In genomic region chr7:33916357-33917081, GRCh38 we compare ENCODE assay signal across 24 cellular contexts. TPM values are rescaled to one million over a fixed set of nuclear protein-coding genes. Genes with fewer than 3 reads are reported as not detected.
DNase-seq lines count a peak whose midpoint lies in the region; ATAC-seq and TF ChIP-seq lines count a peak whose summit lies in the region.
"Had no signal": no experiment of that assay in that cellular context is flagged by ENCODE, and none has a peak within 500 bp of the region (broad histone marks: within the 10 kb centered on the region; RNA-seq: fewer than 3 reads in every experiment).

No MANE protein-coding gene starts in this region.

- H3K4me1 ChIP-seq in psoas muscle (peaks cover 16% of the 10 kb centered on the region), HAP-1 (no peaks in the 10 kb centered on the region)
- H3K4me1 ChIP-seq: parathyroid adenoma, right lobe of liver, thyroid gland had no signal

- H3K9me3 Mint-ChIP-seq in activated naive CD4-positive, alpha-beta T cell treated with anti-CD3 and anti-CD28 coated beads, Interleukin-2, amount 50 U/mL, for 72 hours: no peaks in the 10 kb centered on the region
- H3K9me3 Mint-ChIP-seq: activated T-helper 2 cell treated with anti-CD3 and anti-CD28 coated beads, Interferon-gamma antibody, Interleukin-2, Interleukin-4, amounts not matched to agents 10 μg/mL and 5 μg/mL and 100 μg/mL, durations not matched to agents 14 hours and 24 hours and 36 hours; GM23338; nephron progenitor cell had no signal

- in situ Hi-C loops in G401 (cut with HindIII; ENCODE audit: low sequenced_read_pairs): no loop called here
- in situ Hi-C loops in HAP-1 (cut with MboI; ENCODE audit: low sequenced_read_pairs): no loop called here

- H3K27ac ChIP-seq in psoas muscle: no peak overlapping the region
- H3K27ac ChIP-seq: epithelial cell of prostate, parathyroid adenoma, right lobe of liver, thyroid gland had no signal

- no peak overlapping the region for H3K27ac Mint-ChIP-seq in activated naive CD4-positive, alpha-beta T cell treated with anti-CD3 and anti-CD28 coated beads, Interleukin-2, amount 50 U/mL, for 72 hours
- H3K27ac Mint-ChIP-seq: activated T-helper 2 cell treated with anti-CD3 and anti-CD28 coated beads, Interferon-gamma antibody, Interleukin-2, Interleukin-4, amounts not matched to agents 10 μg/mL and 5 μg/mL and 100 μg/mL, durations not matched to agents 14 hours and 24 hours and 36 hours; GM23338; nephron progenitor cell had no signal

- H3K4me3 ChIP-seq in LNCaP clone FGC (ENCODE audit: low read depth, low read length) (no peak overlapping the region), psoas muscle (no peak overlapping the region), HAP-1 (no peak overlapping the region)
- H3K4me3 ChIP-seq: GM23338, mucosa of descending colon, right lobe of liver, thyroid gland had no signal

- intact Hi-C loops in psoas muscle (cut with DNase I): no loop called here

- no peaks in the 10 kb centered on the region for H3K36me3 ChIP-seq in psoas muscle (ENCODE audit: insufficient read depth in 1 of 2, low read depth in 1 of 2)
- H3K36me3 ChIP-seq in HAP-1 (replicated peaks): no peaks in the 10 kb centered on the region
- H3K36me3 ChIP-seq: right lobe of liver, thyroid gland had no signal

- peak; percentile 52 for ATAC-seq in esophagus mucosa
- peak in 3 of 4 donors; percentile 16 to 59 (median 40) for ATAC-seq in psoas muscle
- no peak for ATAC-seq in HG03442 (IDR thresholded peaks at IDR 0.05; ENCODE audit: unreplicated experiment)
- no peak for ATAC-seq in activated naive CD4-positive, alpha-beta T cell treated with anti-CD3 and anti-CD28 coated beads, Interleukin-2, amount 50 U/mL, for 72 hours
- ATAC-seq: GM23338, mucosa of descending colon had no signal

- H3K36me3 Mint-ChIP-seq in activated naive CD4-positive, alpha-beta T cell treated with anti-CD3 and anti-CD28 coated beads, Interleukin-2, amount 50 U/mL, for 72 hours: no peaks in the 10 kb centered on the region

- DNase-seq in G401 (ENCODE audit: low spot score) (peak; percentile 61), LNCaP clone FGC (ENCODE audit: low read depth) (peak; percentile 14), psoas muscle (no peak), HAP-1 (ENCODE audit: low spot score in 2 of 2) (no peak)
- DNase-seq in activated naive CD4-positive, alpha-beta T cell treated with anti-CD3 and anti-CD28 coated beads, Interleukin-2, amount 50 U/mL, for 72 hours (ENCODE audit: low spot score in 2 of 2): no peak
- DNase-seq: activated CD4-positive, alpha-beta T cell treated with anti-CD3 and anti-CD28 coated beads, Interleukin-2, amount 50 U/mL, for 4 hours; activated CD4-positive, CD25-positive, alpha-beta regulatory T cell; activated CD8-positive, alpha-beta memory T cell treated with anti-CD3 and anti-CD28 coated beads, Interleukin-2, amount 50 U/mL, for 4 hours; effector CD4-positive, alpha-beta T cell; foreskin melanocyte; mucosa of descending colon; NCI-H1092 treated with DMSO at 0.1 percent for 48 hours; NCI-H1930; NCI-H748 treated with DMSO at 0.1 percent for 48 hours; nephron progenitor cell; right lobe of liver; stimulated activated naive CD4-positive, alpha-beta T cell treated with Interleukin-2 at 50 U/mL for 16 hours; thyroid gland had no signal

- H3K9me3 ChIP-seq in psoas muscle (no peaks in the 10 kb centered on the region), HAP-1 (no peaks in the 10 kb centered on the region)
- H3K9me3 ChIP-seq: mucosa of descending colon, right lobe of liver, thyroid gland had no signal

- 84 to 92% (median 89%) methylated on average over 5 of the region's 5 CpGs for WGBS in psoas muscle, 3 donors

- no peaks in the 10 kb centered on the region for H3K27me3 ChIP-seq in psoas muscle (ENCODE audit: insufficient read depth in 3 of 3, low read length in 2 of 3)
- H3K27me3 ChIP-seq in HAP-1 (ENCODE audit: low read depth): no peaks in the 10 kb centered on the region
- H3K27me3 ChIP-seq: right lobe of liver, thyroid gland had no signal

- no peak for TF ChIP-seq CTCF in LNCaP clone FGC (IDR thresholded peaks at IDR 0.05; ENCODE audit: control insufficient read depth, extremely low read depth, insufficient read depth)
- TF ChIP-seq CTCF in psoas muscle (IDR thresholded peaks at IDR 0.05): no peak

RNA-seq across cellular contexts. Expression of gene BMPER, which starts 11.2 kb away (rescaled TPM):
- not detected in 2 replicates for total RNA-seq in G401 (2014; rRNA removed; shearing (Covaris generic))
- total RNA-seq in esophagus mucosa: not detected
- 1 to 10 TPM; 1.9 to 7.6 (median 2.6) TPM for total RNA-seq in psoas muscle
- polyA plus RNA-seq in psoas muscle: 1 to 10 TPM; 1.0 to 3.8 (median 1.6) TPM
- total RNA-seq in activated naive CD4-positive, alpha-beta T cell treated with anti-CD3 and anti-CD28 coated beads, Interleukin-2, amount 50 U/mL, for 72 hours: not detected
- total RNA-seq: activated T-helper 2 cell treated with anti-CD3 and anti-CD28 coated beads, Interferon-gamma antibody, Interleukin-2, Interleukin-4, amounts not matched to agents 10 μg/mL and 5 μg/mL and 100 μg/mL, durations not matched to agents 14 hours and 24 hours and 36 hours had no signal

Comparison
In these comparisons a context has a peak if more than half of its experiments do, and no peak if none do; other contexts are left out.
1. DNase-seq: peak in G401 (single experiment) and LNCaP clone FGC (single experiment); none in psoas muscle (0 of 2), HAP-1 (0 of 2) and activated naive CD4-positive, alpha-beta T cell treated with anti-CD3 and anti-CD28 coated beads, Interleukin-2, amount 50 U/mL, for 72 hours (0 of 2).
2. ATAC-seq: peak in esophagus mucosa (single experiment) and psoas muscle (3 of 4); none in HG03442 (single experiment) and activated naive CD4-positive, alpha-beta T cell treated with anti-CD3 and anti-CD28 coated beads, Interleukin-2, amount 50 U/mL, for 72 hours (0 of 2).